In genomic region chr2:234518986-234519642, GRCh38 we compare ENCODE assay signal across 27 cellular contexts.
"Had no signal": no experiment of that assay in that cellular context is flagged by ENCODE, and none has a peak within 500 bp of the region (broad histone marks: within the 10 kb centered on the region; RNA-seq: fewer than 3 reads in every experiment).

No MANE protein-coding gene starts in this region.

- H3K9me3 Mint-ChIP-seq: effector memory CD8-positive, alpha-beta T cell; endodermal cell; mesothelial cell of epicardium had no signal

- DNase-seq: dermis blood vessel endothelial cell; dorsolateral prefrontal cortex; effector CD4-positive, alpha-beta T cell; effector memory CD8-positive, alpha-beta T cell; endodermal cell; erythroblast; esophagus squamous epithelium; foreskin fibroblast; foreskin melanocyte; gastrocnemius medialis; glutamatergic neuron; head of caudate nucleus; heart right ventricle; hippocampal formation; left cardiac atrium; left lung; left ventricle myocardium superior; lower lobe of right lung; mesenchymal stem cell had no signal

- H3K27ac ChIP-seq: coronary artery, dorsolateral prefrontal cortex, epithelial cell of prostate, esophagus squamous epithelium, gastrocnemius medialis, heart right ventricle, left lung, lower lobe of right lung had no signal

- H3K27ac Mint-ChIP-seq: effector memory CD8-positive, alpha-beta T cell; endodermal cell; mesothelial cell of epicardium had no signal

- H3K27me3 ChIP-seq: gastrocnemius medialis, left lung had no signal

- H3K36me3 Mint-ChIP-seq: mesothelial cell of epicardium had no signal

- H3K27me3 Mint-ChIP-seq: effector memory CD8-positive, alpha-beta T cell had no signal

- H3K36me3 ChIP-seq: esophagus squamous epithelium, gastrocnemius medialis, heart right ventricle, left lung, lower lobe of right lung had no signal

- H3K9me3 ChIP-seq: esophagus squamous epithelium, gastrocnemius medialis, left lung, lower lobe of right lung had no signal

- FAIRE-seq: colon, endometrium, islet of Langerhans, keratinocyte had no signal

- H3K4me1 Mint-ChIP-seq: endodermal cell, mesothelial cell of epicardium had no signal

- H3K4me3 Mint-ChIP-seq: effector memory CD8-positive, alpha-beta T cell; endodermal cell; mesothelial cell of epicardium had no signal

- H3K4me3 ChIP-seq: coronary artery, dorsolateral prefrontal cortex, esophagus squamous epithelium, gastrocnemius medialis, heart right ventricle, left lung, lower lobe of right lung had no signal

- H3K4me1 ChIP-seq: esophagus squamous epithelium, gastrocnemius medialis, heart right ventricle, left lung, lower lobe of right lung had no signal

- ATAC-seq: effector memory CD8-positive, alpha-beta T cell; esophagus mucosa; gastrocnemius medialis; heart right ventricle; left cardiac atrium; left lung; left ventricle myocardium superior; lower lobe of right lung had no signal
